1 cellular context compared by ENCODE assay signal in genomic region chr17:46922804-46923635, GRCh38.
TF ChIP-seq lines count a peak whose summit lies in the region.

GOSR2 (plus strand) TSS chr17:46923160; CDS start chr17:46923193, 33 bp downstream.

TF ChIP-seq in H1, 55 proteins besides CTCF, POLR2A, EP300 and RAD21 (continued from another document):
- TF ChIP-seq KDM4A (IDR thresholded peaks at IDR 0.05; ENCODE audit: low read depth, low read length, severe bottlenecking), result peak; percentile 33
- peak; percentile 73 for TF ChIP-seq MAX (IDR thresholded peaks at IDR 0.05)
- no peak; the same call in 1 of the 2 replicates for TF ChIP-seq E2F6 (IDR thresholded peaks at IDR 0.05)
- TF ChIP-seq SP1 (IDR thresholded peaks at IDR 0.05; ENCODE audit: low read depth, low read length), result 0 out of 2 replicates have a peak, but pooled peaks have one; percentile 42
- TF ChIP-seq POLR2AphosphoS5 (IDR thresholded peaks at IDR 0.05; ENCODE audit: low read depth, low read length), result peak; percentile 90
- no peak for TF ChIP-seq RFX5 (IDR thresholded peaks at IDR 0.05; ENCODE audit: borderline replicate concordance, low read depth, low read length)
- peak; percentile 87 for TF ChIP-seq TAF1 (IDR thresholded peaks at IDR 0.05; ENCODE audit: low read depth, low read length)
- TF ChIP-seq SIN3A (conservative IDR thresholded peaks at IDR 0.05 in 1 of 2, IDR thresholded peaks at IDR 0.05 in 1 of 2; ENCODE audit: low read depth in 1 of 2, low read length in 2 of 2), result peak; percentile 66 to 91; a peak in 2 of 4 replicates
- TF ChIP-seq KDM5A (IDR thresholded peaks at IDR 0.05; ENCODE audit: low read length), result peak; percentile 68; the same call in 1 of the 2 replicates
- peak; percentile 100 for TF ChIP-seq SP4 (IDR thresholded peaks at IDR 0.05; ENCODE audit: low read length)
TF ChIP-seq in H1: peak in this region for 15.
